8 cellular contexts compared by ENCODE assay signal in the genomic region with DNA sequence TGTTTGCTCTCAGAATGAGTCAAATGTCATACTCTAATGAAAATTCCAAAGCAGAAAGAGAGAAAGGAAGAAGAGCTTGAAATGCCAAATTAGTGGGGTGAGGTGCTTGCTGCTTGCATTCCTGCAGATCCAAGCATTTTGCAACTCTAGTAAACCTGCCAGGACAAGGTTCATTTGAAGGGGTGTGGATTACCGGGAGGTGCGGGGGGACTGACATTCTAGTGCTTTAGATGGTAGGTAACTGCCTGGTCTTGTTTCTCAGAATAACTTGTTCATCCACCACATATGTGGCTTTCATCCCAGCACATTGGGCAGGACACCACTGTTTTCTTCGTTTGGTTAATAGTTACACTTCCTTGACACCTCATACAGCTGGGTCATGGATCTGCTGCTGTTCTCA.
DNase-seq lines count a peak whose midpoint lies in the region; ATAC-seq, FAIRE-seq and TF ChIP-seq lines count a peak whose summit lies in the region.

No MANE protein-coding gene starts in this region.

- H3K4me2 ChIP-seq in mammary epithelial cell (ENCODE audit: insufficient read depth, low read depth, low read length) (peak overlapping the region; percentile 85), keratinocyte (ENCODE audit: control insufficient read depth, extremely low read depth, insufficient read depth, low read depth, low read length) (peak overlapping the region; percentile 70)

- H4K20me1 ChIP-seq in mammary epithelial cell (ENCODE audit: insufficient read depth, low read length), result no peaks in the 10 kb centered on the region
- no peaks in the 10 kb centered on the region for H4K20me1 ChIP-seq in keratinocyte (ENCODE audit: control insufficient read depth, extremely low read depth, insufficient read depth, low read length)

- CTCF ChIA-PET in mammary epithelial cell (lab: Charles Lee; ENCODE audit: low non-redundant PET), result interaction anchor here (0.6 kb wide), 1 partner anchor 40 kb away, joined by 4 read pairs; no protein-coding TSS in a partner anchor

- H3K9ac ChIP-seq in mammary epithelial cell (ENCODE audit: insufficient read depth, low read length), result peak overlapping the region; percentile 78
- peak overlapping the region; percentile 83 for H3K9ac ChIP-seq in keratinocyte (ENCODE audit: control insufficient read depth, extremely low read depth, insufficient read depth, low read length)

- intact Hi-C loops in mammary epithelial cell (cut with micrococcal nuclease), result loop anchor here (1.0 to 5.0 kb wide), 4 partner anchors 34 to 1016 kb away; partner anchors contain the start of genes ARHGAP5 and DTD2

- no peak for TF ChIP-seq CTCF in mammary epithelial cell (conservative IDR thresholded peaks at IDR 0.05 in 1 of 2, IDR thresholded peaks at IDR 0.05 in 1 of 2; ENCODE audit: extremely low read depth in 1 of 2, insufficient read depth in 1 of 2, low read depth in 1 of 2, low read length in 2 of 2)
- TF ChIP-seq CTCF in keratinocyte (optimal IDR thresholded peaks at IDR 0.05 in 1 of 3, IDR thresholded peaks at IDR 0.05 in 1 of 3, conservative IDR thresholded peaks at IDR 0.05 in 1 of 3; ENCODE audit: extremely low read depth in 1 of 3, insufficient read depth in 2 of 3, low read length in 3 of 3), result no peak
- TF ChIP-seq CTCF in GM20000 (IDR thresholded peaks at IDR 0.05; ENCODE audit: extremely low read depth, missing control alignments), result no peak

- ATAC-seq in HG03460 (IDR thresholded peaks at IDR 0.05; ENCODE audit: unreplicated experiment), result no peak
- no peak for ATAC-seq in GM18909 (IDR thresholded peaks at IDR 0.05; ENCODE audit: poor library complexity, unreplicated experiment)

- H3K27me3 ChIP-seq in mammary epithelial cell (ENCODE audit: insufficient read depth, low read length) (no peaks in the 10 kb centered on the region), keratinocyte (ENCODE audit: control insufficient read depth, extremely low read depth, insufficient read depth, low read length) (no peaks in the 10 kb centered on the region)

- H3K79me2 ChIP-seq in mammary epithelial cell (ENCODE audit: insufficient read depth, low read length), result no peaks in the 10 kb centered on the region
- H3K79me2 ChIP-seq in keratinocyte (ENCODE audit: control insufficient read depth, insufficient read depth, low read length), result no peaks in the 10 kb centered on the region

- H3K27ac ChIP-seq in mammary epithelial cell (ENCODE audit: insufficient read depth, low read depth, low read length) (peak overlapping the region; percentile 98), keratinocyte (ENCODE audit: control insufficient read depth, insufficient read depth, low read length) (peak overlapping the region; percentile 95), skin epidermis (peak overlapping the region in 19 of 21 experiments; percentile 24 to 80 (median 70))

- dilution Hi-C loops in mammary epithelial cell (cut with HindIII; ENCODE audit: low sequenced_read_pairs) (no loop called here), keratinocyte (cut with MboI; ENCODE audit: extremely low pct_ligation_motif_present, low sequenced_read_pairs) (no loop called here)

- WGBS in mammary epithelial cell (ENCODE audit: low coverage, missing lambda C conversion rate), result 0% methylated on average over 3 of the region's 3 CpGs

- H3K4me1 ChIP-seq in mammary epithelial cell (ENCODE audit: insufficient read depth, low read length), result peaks cover 69% of the 10 kb centered on the region
- peaks cover 72% of the 10 kb centered on the region for H3K4me1 ChIP-seq in keratinocyte (ENCODE audit: control insufficient read depth, extremely low read depth, insufficient read depth, low read length)

- in situ Hi-C loops in mammary epithelial cell (cut with MboI; ENCODE audit: low sequenced_read_pairs in 2 of 2), result loop anchor here (5.0 to 25.0 kb wide), 5 partner anchors 39 to 536 kb away; partner anchors contain the start of gene ARHGAP5 (in 1 of the 2)

- peak; percentile 35 for DNase-seq in HK-2 (ENCODE audit: unreplicated experiment)
- peak; percentile 97 for DNase-seq in mammary epithelial cell
- DNase-seq in keratinocyte (ENCODE audit: low read depth, low spot score), result peak; percentile 98
- DNase-seq in GM20000 (ENCODE audit: low spot score), result no peak
- no peak for DNase-seq in D341Med (ENCODE audit: low spot score)

- H3K9me1 ChIP-seq in keratinocyte (ENCODE audit: control insufficient read depth, extremely low read depth, insufficient read depth, low read length), result no peaks in the 10 kb centered on the region

- H3K9me3 ChIP-seq in mammary epithelial cell (replicated peaks; ENCODE audit: insufficient read depth, low read length) (no peaks in the 10 kb centered on the region), keratinocyte (ENCODE audit: control insufficient read depth, low read depth, low read length) (no peaks in the 10 kb centered on the region)

- no TSS peak for BruUV-seq in mammary epithelial cell (replicated peaks; lab: Mats Ljungman, UMichigan)

- H3K36me3 ChIP-seq in mammary epithelial cell (ENCODE audit: insufficient read depth, low read length), result no peaks in the 10 kb centered on the region
- H3K36me3 ChIP-seq in keratinocyte (ENCODE audit: control insufficient read depth in 2 of 2, extremely low read depth in 1 of 2, insufficient read depth in 2 of 2, low read length in 2 of 2), result no peaks in the 10 kb centered on the region

- FAIRE-seq in keratinocyte (lab: Jason Lieb, UNC), result peak; percentile 98

- H2AFZ ChIP-seq in mammary epithelial cell (ENCODE audit: low read depth, low read length) (no peak overlapping the region), keratinocyte (ENCODE audit: control insufficient read depth, low read length) (no peak overlapping the region)

- peak overlapping the region in 1 of 3 experiments; percentile 29 for H3K4me3 ChIP-seq in mammary epithelial cell (replicated peaks in 1 of 3; ENCODE audit: insufficient read depth in 1 of 3, low read depth in 2 of 3, low read length in 3 of 3)
- H3K4me3 ChIP-seq in keratinocyte (ENCODE audit: control insufficient read depth in 2 of 3, extremely low read depth in 1 of 3, insufficient read depth in 2 of 3, low read depth in 1 of 3, low read length in 3 of 3), result peak overlapping the region in 2 of 3 experiments; percentile 40 to 53
- no peak overlapping the region for H3K4me3 ChIP-seq in skin epidermis

Comparison
In these comparisons a context has a peak if more than half of its experiments do, and no peak if none do; other contexts are left out.
1. DNase-seq: peak in HK-2 (single experiment), mammary epithelial cell (single experiment) and keratinocyte (single experiment); none in GM20000 (single experiment) and D341Med (single experiment).
2. H3K4me3 ChIP-seq: peak in keratinocyte (2 of 3); none in skin epidermis (0 of 7).
3. Peak in every context shown above with its lines, with median percentiles within 50 percentile points of each other: H3K27ac ChIP-seq.